Comparison of ENCODE assay signal across 34 cellular contexts in the genomic region with DNA sequence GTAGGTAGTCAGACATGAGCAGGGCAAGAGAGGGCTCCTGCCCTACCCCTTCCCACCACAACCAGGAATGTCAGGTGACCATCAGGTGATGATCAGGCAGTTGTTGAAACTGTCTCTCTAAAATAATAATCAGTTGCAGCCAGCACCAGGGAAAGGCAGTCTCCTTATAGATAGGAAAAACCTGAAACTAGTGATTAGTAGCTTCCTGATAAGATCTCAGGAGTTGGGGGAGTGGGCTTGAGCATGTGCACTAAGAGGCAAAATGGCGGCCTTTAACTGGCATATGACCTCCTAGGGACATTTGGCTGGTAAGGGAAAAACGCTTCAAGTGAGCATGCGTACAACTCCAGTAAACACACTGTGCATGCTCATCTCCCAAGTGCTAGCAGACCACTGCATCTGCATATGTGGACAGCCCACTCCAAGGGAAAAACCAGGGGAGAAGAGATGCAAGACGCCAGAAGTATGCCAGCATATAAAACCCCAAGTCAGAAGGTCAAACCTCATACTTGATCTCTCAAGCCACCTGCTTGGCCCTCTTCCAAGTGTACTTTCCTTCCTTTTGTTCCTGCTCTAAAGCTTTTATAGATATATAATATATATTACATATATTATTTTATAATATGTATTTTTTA.
"Had no signal": no experiment of that assay in that cellular context is flagged by ENCODE, and none has a peak within 500 bp of the region (broad histone marks: within the 10 kb centered on the region; RNA-seq: fewer than 3 reads in every experiment).

No MANE protein-coding gene starts in this region.

- H3K27me3 ChIP-seq: brain microvascular endothelial cell, esophagus muscularis mucosa, foreskin keratinocyte, gastrocnemius medialis had no signal

- DNase-seq: activated B cell treated with CpG ODN at 0.5 μM for 24 hours; activated CD4-positive, alpha-beta T cell treated with anti-CD3 and anti-CD28 coated beads for 48 hours; activated CD4-positive, alpha-beta T cell treated with anti-CD3 and anti-CD28 coated beads, Interleukin-2, amount 50 U/mL, for 1 hour; activated CD4-positive, alpha-beta T cell treated with anti-CD3 and anti-CD28 coated beads, Interleukin-2, amount 50 U/mL, for 48 hours; activated CD8-positive, alpha-beta memory T cell treated with anti-CD3 and anti-CD28 coated beads for 24 hours; activated CD8-positive, alpha-beta T cell treated with anti-CD3 and anti-CD28 coated beads for 36 hours; activated effector memory CD4-positive, alpha-beta T cell treated with Interleukin-2 at 50 U/mL for 16 hours; activated gamma-delta T cell treated with Interleukin-2 at 50 U/mL for 16 hours; activated naive CD4-positive, alpha-beta T cell treated with anti-CD3 and anti-CD28 coated beads, Interleukin-2, amount 50 U/mL, for 16 hours; activated naive CD4-positive, alpha-beta T cell treated with Interleukin-2 at 50 U/mL for 16 hours; activated T-cell treated with anti-CD3 and anti-CD28 coated beads, Interleukin-2, amount 50 U/mL, for 4 hours; amniotic stem cell; anterior cingulate cortex; brain microvascular endothelial cell; caudate nucleus; cortex of kidney; dermis blood vessel endothelial cell; effector CD4-positive, alpha-beta T cell; effector memory CD8-positive, alpha-beta T cell; foreskin keratinocyte; gastrocnemius medialis; head of caudate nucleus; T-helper 1 cell; T-helper 17 cell; T1000; WERI-Rb-1 had no signal

- FAIRE-seq: astrocyte, colon, TTC549 had no signal

- H3K27ac ChIP-seq: brain microvascular endothelial cell, esophagus muscularis mucosa, foreskin keratinocyte, gastrocnemius medialis, WERI-Rb-1 had no signal

- H3K4me3 ChIP-seq: esophagus muscularis mucosa, gastrocnemius medialis had no signal

- H3K27ac Mint-ChIP-seq: activated B cell treated with CpG ODN at 0.5 μM for 24 hours; activated CD8-positive, alpha-beta T cell treated with anti-CD3 and anti-CD28 coated beads for 36 hours; activated naive CD8-positive, alpha-beta T cell; activated T-helper 17 cell treated with anti-CD3 and anti-CD28 coated beads, Interleukin-2, amount 50 U/mL, for 72 hours; effector memory CD8-positive, alpha-beta T cell; T-helper 17 cell; T-helper 2 cell treated with Interferon-gamma antibody and Interleukin-4, amounts not matched to agents 5 μg/mL and 100 μg/mL, for 36 hours had no signal

- H3K4me1 ChIP-seq: esophagus muscularis mucosa, foreskin keratinocyte had no signal

- H3K4me1 Mint-ChIP-seq: activated B cell treated with CpG ODN at 0.5 μM for 24 hours; activated T-helper 17 cell treated with anti-CD3 and anti-CD28 coated beads, Interleukin-2, amount 50 U/mL, for 72 hours had no signal

- H3K9me3 ChIP-seq: esophagus muscularis mucosa, gastrocnemius medialis had no signal

- H3K9me3 Mint-ChIP-seq: activated B cell treated with CpG ODN at 0.5 μM for 24 hours; activated CD8-positive, alpha-beta T cell treated with anti-CD3 and anti-CD28 coated beads for 36 hours; activated T-cell treated with anti-CD3 and anti-CD28 coated beads, Interleukin-2, amount 50 U/mL, for 4 hours; activated T-helper 17 cell treated with anti-CD3 and anti-CD28 coated beads, Interleukin-2, amount 50 U/mL, for 72 hours; effector memory CD8-positive, alpha-beta T cell; T-helper 2 cell treated with Interferon-gamma antibody and Interleukin-4, amounts not matched to agents 5 μg/mL and 100 μg/mL, for 36 hours had no signal

- H3K4me3 Mint-ChIP-seq: activated B cell treated with CpG ODN at 0.5 μM for 24 hours; activated CD8-positive, alpha-beta T cell treated with anti-CD3 and anti-CD28 coated beads for 36 hours; activated naive CD8-positive, alpha-beta T cell; activated T-cell treated with anti-CD3 and anti-CD28 coated beads, Interleukin-2, amount 50 U/mL, for 4 hours; activated T-helper 17 cell treated with anti-CD3 and anti-CD28 coated beads, Interleukin-2, amount 50 U/mL, for 72 hours; effector memory CD8-positive, alpha-beta T cell; T-helper 17 cell; T-helper 2 cell treated with Interferon-gamma antibody and Interleukin-4, amounts not matched to agents 5 μg/mL and 100 μg/mL, for 36 hours had no signal

- H3K36me3 ChIP-seq: brain microvascular endothelial cell, esophagus muscularis mucosa, gastrocnemius medialis, WERI-Rb-1 had no signal

- H3K27me3 Mint-ChIP-seq: activated B cell treated with CpG ODN at 0.5 μM for 24 hours; activated CD8-positive, alpha-beta T cell treated with anti-CD3 and anti-CD28 coated beads for 36 hours; activated naive CD8-positive, alpha-beta T cell; activated T-helper 17 cell treated with anti-CD3 and anti-CD28 coated beads, Interleukin-2, amount 50 U/mL, for 72 hours; effector memory CD8-positive, alpha-beta T cell; T-helper 17 cell had no signal

- ATAC-seq: activated CD4-positive, CD25-positive, alpha-beta regulatory T cell treated with anti-CD3 and anti-CD28 coated beads, Interleukin-2, amount 50 U/mL, for 24 hours; activated CD8-positive, alpha-beta T cell treated with anti-CD3 and anti-CD28 coated beads for 36 hours; activated T-cell treated with anti-CD3 and anti-CD28 coated beads, Interleukin-2, amount 50 U/mL, for 4 hours; activated T-helper 17 cell treated with anti-CD3 and anti-CD28 coated beads, Interleukin-2, amount 50 U/mL, for 72 hours; effector memory CD8-positive, alpha-beta T cell; foreskin keratinocyte; gastrocnemius medialis; T-helper 17 cell had no signal
